Comparison of ENCODE assay signal across 8 cellular contexts in genomic region chr11:113796663-113797259, GRCh38. TPM values are rescaled to one million over a fixed set of nuclear protein-coding genes. Genes with fewer than 3 reads are reported as not detected.
DNase-seq lines count a peak whose midpoint lies in the region; ATAC-seq and TF ChIP-seq lines count a peak whose summit lies in the region.

No MANE protein-coding gene starts in this region.

- no peak overlapping the region for H3K4me2 ChIP-seq in neural cell (ENCODE audit: low read length)

- no peak overlapping the region for H3K9ac ChIP-seq in neural cell (ENCODE audit: low read length)

- TF ChIP-seq CTCF in neural cell (IDR thresholded peaks at IDR 0.05; ENCODE audit: poor library complexity, severe bottlenecking) = peak; percentile 52

- no peaks in the 10 kb centered on the region for H4K20me1 ChIP-seq in neural cell (ENCODE audit: insufficient read depth)

- H3K79me2 ChIP-seq in neural cell (replicated peaks; ENCODE audit: insufficient read depth, low read length) = no peaks in the 10 kb centered on the region

- no peaks in the 10 kb centered on the region for H3K9me2 ChIP-seq in neural cell (ENCODE audit: insufficient read depth, low read length)

- ATAC-seq in GM19372 (IDR thresholded peaks at IDR 0.05; ENCODE audit: low read depth, unreplicated experiment) = peak; percentile 84
- no peak for ATAC-seq in HG03159 (IDR thresholded peaks at IDR 0.05; ENCODE audit: unreplicated experiment)
- ATAC-seq in GM21515 (IDR thresholded peaks at IDR 0.05; ENCODE audit: unreplicated experiment) = no peak

- no peak overlapping the region for H3K4me3 ChIP-seq in SJCRH30
- no peak overlapping the region for H3K4me3 ChIP-seq in neural cell (ENCODE audit: low read length)

- no peaks in the 10 kb centered on the region for H3K4me1 ChIP-seq in SJCRH30

- no peaks in the 10 kb centered on the region for H3K9me3 ChIP-seq in SJCRH30 (replicated peaks)
- H3K9me3 ChIP-seq in neural cell (ENCODE audit: low read length) = no peaks in the 10 kb centered on the region

- H3K27me3 ChIP-seq in SJCRH30 (no peaks in the 10 kb centered on the region), neural cell (ENCODE audit: insufficient read depth, low read depth, low read length) (no peaks in the 10 kb centered on the region)

- H3K36me3 ChIP-seq in SJCRH30 = 0 out of 2 replicates have a peak, but pooled peaks cover 5% of the 10 kb centered on the region
- no peaks in the 10 kb centered on the region for H3K36me3 ChIP-seq in neural cell (ENCODE audit: insufficient read depth, low read length)

- H3F3A ChIP-seq in neural cell (ENCODE audit: insufficient read depth, low read length, poor library complexity, severe bottlenecking) = no peaks in the 10 kb centered on the region

- DNase-seq in DMS 273 treated with DMSO at 0.1 percent for 48 hours (lab: John Stamatoyannopoulos, UW) (peak; percentile 6), LoVo (ENCODE audit: low spot score) (peak; percentile 28), SJCRH30 (peak; percentile 17 to 64), fibroblast of gingiva (ENCODE audit: low read depth) (peak; percentile 23)

- H3K27ac ChIP-seq in SJCRH30 (no peak overlapping the region), neural cell (ENCODE audit: low read length) (no peak overlapping the region)

- no peak for TF ChIP-seq RAD21 in neural cell (conservative IDR thresholded peaks at IDR 0.05)

- no peak for TF ChIP-seq EP300 in neural cell (conservative IDR thresholded peaks at IDR 0.05; ENCODE audit: poor library complexity, severe bottlenecking)

- no peak overlapping the region for H2AFZ ChIP-seq in neural cell (ENCODE audit: low read depth, low read length)

TF ChIP-seq in neural cell, 6 proteins besides CTCF, POLR2A, EP300 and RAD21:
- no peak for TF ChIP-seq REST (IDR thresholded peaks at IDR 0.05; ENCODE audit: borderline replicate concordance)
- no peak for TF ChIP-seq TAF1 (IDR thresholded peaks at IDR 0.05; ENCODE audit: low read depth)
- TF ChIP-seq MXI1 (conservative IDR thresholded peaks at IDR 0.05; ENCODE audit: poor library complexity, severe bottlenecking) = no peak
- TF ChIP-seq POLR2AphosphoS5 (IDR thresholded peaks at IDR 0.05) = no peak
- TF ChIP-seq SMC3 (conservative IDR thresholded peaks at IDR 0.05; ENCODE audit: poor library complexity) = peak; percentile 55

RNA-seq across cellular contexts. Expression of gene CLDN25, which starts 17.2 kb away (rescaled TPM):
- not detected in 2 replicates for total RNA-seq in SJCRH30 (2014; rRNA removed; shearing (Covaris generic))
- polyA plus RNA-seq in neural cell = not detected in 2 replicates
- not detected in 2 replicates for polyA minus RNA-seq in neural cell

RNA-seq across cellular contexts. Expression of gene ZW10, which starts 23.3 kb away (rescaled TPM):
- total RNA-seq in SJCRH30 (2014; rRNA removed; shearing (Covaris generic)) = 28.2 and 28.3 TPM in 2 replicates
- 20.8 and 21.5 TPM in 2 replicates for polyA plus RNA-seq in neural cell
- 24.5 and 28.5 TPM in 2 replicates for polyA minus RNA-seq in neural cell
